8 cellular contexts compared by ENCODE assay signal in genomic region chr3:48715179-48715800, GRCh38. TPM values are rescaled to one million over a fixed set of nuclear protein-coding genes. Genes with fewer than 3 reads are reported as not detected.
DNase-seq lines count a peak whose midpoint lies in the region; ATAC-seq lines count a peak whose summit lies in the region.

No MANE protein-coding gene starts in this region.

- H3K4me3 ChIP-seq in skeletal muscle cell (ENCODE audit: low read depth, low read length), result peak overlapping the region; percentile 100

- H3K36me3 Mint-ChIP-seq in T-helper 17 cell (ENCODE audit: low read depth), result peaks cover 10% of the 10 kb centered on the region

- ATAC-seq in T-helper 17 cell (no peak), GM18519 (IDR thresholded peaks at IDR 0.05; ENCODE audit: low FRiP score, unreplicated experiment) (no peak)

- peaks cover 45% of the 10 kb centered on the region for H3K4me1 Mint-ChIP-seq in T-helper 17 cell

- H3K27ac Mint-ChIP-seq in T-helper 17 cell, result peak overlapping the region; percentile 99

- DNase-seq in NCI-H748 (lab: John Stamatoyannopoulos, UW; ENCODE audit: unreplicated experiment) (peak; percentile 48), NCI-H748 treated with DMSO at 0.1 percent for 48 hours (lab: John Stamatoyannopoulos, UW) (no peak), T-helper 17 cell (no peak), fibroblast of the conjunctiva (ENCODE audit: low read depth) (peak; percentile 36), skeletal muscle cell (ENCODE audit: low read depth) (no peak), SKM-1 treated with dmso at 0.1 percent for 144 hours (lab: John Stamatoyannopoulos, UW; ENCODE audit: unreplicated experiment) (no peak), HK-2 (ENCODE audit: unreplicated experiment) (no peak)

- H3K27me3 Mint-ChIP-seq in T-helper 17 cell, result peaks cover 10% of the 10 kb centered on the region

- H3K9me3 ChIP-seq in T-helper 17 cell (ENCODE audit: control insufficient read depth, low read length, poor library complexity, severe bottlenecking), result no peaks in the 10 kb centered on the region

- H3K4me3 Mint-ChIP-seq in T-helper 17 cell, result peak overlapping the region; percentile 98

RNA-seq across cellular contexts. Expression of gene IP6K2, which starts 1.7 kb away (rescaled TPM):
- total RNA-seq in T-helper 17 cell, result 100 to 1,000 TPM in 1 of 2 donors, 10 to 100 TPM in 1; 93.7 to 116 TPM

RNA-seq across cellular contexts. Expression of gene NCKIPSD, which starts 29.6 kb away (rescaled TPM):
- 10 to 100 TPM; 14.6 to 17.2 TPM for total RNA-seq in T-helper 17 cell

RNA-seq across cellular contexts. Expression of gene CELSR3, which starts 52.6 kb away (rescaled TPM):
- 1 to 10 TPM; 6.0 to 6.9 TPM for total RNA-seq in T-helper 17 cell

Comparison
In these comparisons a context has a peak if more than half of its experiments do, and no peak if none do; other contexts are left out.
1. DNase-seq: peak in NCI-H748 (single experiment) and fibroblast of the conjunctiva (single experiment); none in NCI-H748 treated with DMSO at 0.1 percent for 48 hours (single experiment), T-helper 17 cell (0 of 3), skeletal muscle cell (single experiment), SKM-1 treated with dmso at 0.1 percent for 144 hours (single experiment) and HK-2 (single experiment).